ENCODE assay signal across 27 cellular contexts in genomic region chr17:39598047-39598481, GRCh38. TPM values are rescaled to one million over a fixed set of nuclear protein-coding genes. Genes with fewer than 3 reads are reported as not detected.
DNase-seq lines count a peak whose midpoint lies in the region; ATAC-seq and TF ChIP-seq lines count a peak whose summit lies in the region.
"Had no signal": no experiment of that assay in that cellular context is flagged by ENCODE, and none has a peak within 500 bp of the region (broad histone marks: within the 10 kb centered on the region; RNA-seq: fewer than 3 reads in every experiment).

No MANE protein-coding gene starts in this region.

- H3K9ac ChIP-seq in IMR-90 (ENCODE audit: low read depth, low read length), result no peak overlapping the region

- ATAC-seq in IMR-90 (ENCODE audit: low read depth), result no peak
- peak; percentile 17 to 60 (median 40) for ATAC-seq in right lobe of liver
- no peak for ATAC-seq in GM21786 (IDR thresholded peaks at IDR 0.05; ENCODE audit: unreplicated experiment)
- ATAC-seq: effector memory CD8-positive, alpha-beta T cell had no signal

- no peak for TF ChIP-seq RAD21 in IMR-90 (IDR thresholded peaks at IDR 0.05; ENCODE audit: low read length)

- DNase-seq in DMS 273 (lab: John Stamatoyannopoulos, UW; ENCODE audit: unreplicated experiment) (peak; percentile 59), DMS 273 treated with DMSO at 0.1 percent for 48 hours (lab: John Stamatoyannopoulos, UW) (no peak), IMR-90 (no peak), right lobe of liver (peak in 2 of 3 donors; percentile 61 to 72), UCSD-AML1 (lab: John Stamatoyannopoulos, UW; ENCODE audit: unreplicated experiment) (no peak), H4 (ENCODE audit: low spot score) (no peak)
- DNase-seq: activated CD4-positive, CD25-positive, alpha-beta regulatory T cell treated with anti-CD3 and anti-CD28 coated beads, Interleukin-2, amount 50 U/mL, for 72 hours; activated T-cell treated with anti-CD3 and anti-CD28 coated beads, Interleukin-2, amount 50 U/mL, for 48 hours; effector memory CD8-positive, alpha-beta T cell; EL; GOT3; NCI-H146; NCI-H526 treated with DMSO at 0.1 percent for 48 hours; Right ventricle myocardium superior; spleen; stimulated activated CD4-positive, alpha-beta T cell treated with anti-CD3 and anti-CD28 coated beads, Interleukin-4, amount 100 ng/mL, for 1 hour had no signal

- H3K9me3 ChIP-seq in IMR-90 (ENCODE audit: control insufficient read depth, insufficient read depth, low read length), result peaks cover 4% of the 10 kb centered on the region; the same call in 1 of the 2 replicates
- H3K9me3 ChIP-seq in right lobe of liver, result no peaks in the 10 kb centered on the region
- H3K9me3 ChIP-seq: spleen, tibial nerve had no signal

- peak overlapping the region; percentile 35 for H2AFZ ChIP-seq in IMR-90 (replicated peaks; ENCODE audit: low read length, poor library complexity)

- no peak overlapping the region for H2BK120ac ChIP-seq in IMR-90 (ENCODE audit: low read depth, low read length)

- peaks cover 14% of the 10 kb centered on the region; the same call in 1 of the 2 replicates for H4K20me1 ChIP-seq in IMR-90 (ENCODE audit: insufficient read depth, low read length)

- H4K8ac ChIP-seq in IMR-90 (ENCODE audit: low read depth in 2 of 2, low read length in 2 of 2), result no peak overlapping the region

- H2BK15ac ChIP-seq in IMR-90 (ENCODE audit: low read depth, low read length), result no peak overlapping the region

- no peak overlapping the region for H4K5ac ChIP-seq in IMR-90 (ENCODE audit: low read depth, low read length)

- no peak overlapping the region for H3K23ac ChIP-seq in IMR-90 (ENCODE audit: low read depth, low read length)

- H3K4me2 ChIP-seq in IMR-90 (ENCODE audit: low read depth, low read length), result no peak overlapping the region

- no peak overlapping the region for H2BK5ac ChIP-seq in IMR-90 (ENCODE audit: low read depth, low read length, poor library complexity, severe bottlenecking)

- no peak overlapping the region for H2BK20ac ChIP-seq in IMR-90 (ENCODE audit: low read depth, low read length)

- H3K9me1 ChIP-seq in IMR-90 (ENCODE audit: insufficient read depth, low read length), result no peaks in the 10 kb centered on the region

- H3K4me3 Mint-ChIP-seq in brain, result peak overlapping the region in 4 of 5 experiments; percentile 45 to 88 (median 82)
- H3K4me3 Mint-ChIP-seq: memory B cell; stimulated activated naive CD8-positive, alpha-beta T cell treated with anti-CD3 and anti-CD28 coated beads, Interleukin-15, Interleukin-2, amounts not matched to agents 100 ng/mL and 50 ng/mL, for 24 hours had no signal

- H3K27me3 ChIP-seq in IMR-90 (ENCODE audit: control insufficient read depth, insufficient read depth, low read length) (peaks cover 89% of the 10 kb centered on the region), right lobe of liver (peaks cover 0 to 21% of the 10 kb centered on the region in 2 donors)

- H2AK9ac ChIP-seq in IMR-90 (replicated peaks; ENCODE audit: low read depth, low read length, poor library complexity), result no peak overlapping the region

- no peak overlapping the region for H3K4ac ChIP-seq in IMR-90 (ENCODE audit: low read depth, low read length)

- no peak overlapping the region for H2AK5ac ChIP-seq in IMR-90 (ENCODE audit: low read depth, low read length)

- H3K27ac Mint-ChIP-seq in brain, result peak overlapping the region in 3 of 5 experiments; percentile 90 to 99 (median 95)
- H3K27ac Mint-ChIP-seq: activated naive CD4-positive, alpha-beta T cell treated with anti-CD3 and anti-CD28 coated beads, Interleukin-2, amount 50 U/mL, for 72 hours; effector memory CD8-positive, alpha-beta T cell; memory B cell; stimulated activated naive CD8-positive, alpha-beta T cell treated with anti-CD3 and anti-CD28 coated beads, Interleukin-15, Interleukin-2, amounts not matched to agents 100 ng/mL and 50 ng/mL, for 24 hours had no signal

- H3K27me3 Mint-ChIP-seq in brain, result peaks cover 100% of the 10 kb centered on the region

- BruUV-seq in IMR-90 (replicated peaks; lab: Mats Ljungman, UMichigan), result no TSS peak

- TF ChIP-seq CTCF in IMR-90 (conservative IDR thresholded peaks at IDR 0.05; ENCODE audit: low read depth, low read length), result no peak
- no peak for TF ChIP-seq CTCF in brain (conservative IDR thresholded peaks at IDR 0.05)
- no peak for TF ChIP-seq CTCF in right lobe of liver (IDR thresholded peaks at IDR 0.05)

- H3K4me1 Mint-ChIP-seq in brain, result peaks cover 57% of the 10 kb centered on the region

- dilution Hi-C loops in IMR-90 (cut with HindIII; ENCODE audit: low sequenced_read_pairs, unreplicated experiment), result no loop called here

- no peaks in the 10 kb centered on the region for H3K36me3 Mint-ChIP-seq in brain
- H3K36me3 Mint-ChIP-seq: memory B cell had no signal

- POLR2A ChIA-PET in IMR-90 (lab: Charles Lee; ENCODE audit: unreplicated experiment), result no interaction called here

- no peak overlapping the region for H3K14ac ChIP-seq in IMR-90 (replicated peaks; ENCODE audit: low read depth, low read length)

- no peaks in the 10 kb centered on the region for H3K9me3 Mint-ChIP-seq in brain
- H3K9me3 Mint-ChIP-seq: activated naive CD4-positive, alpha-beta T cell treated with anti-CD3 and anti-CD28 coated beads, Interleukin-2, amount 50 U/mL, for 72 hours; effector memory CD8-positive, alpha-beta T cell; stimulated activated naive CD8-positive, alpha-beta T cell treated with anti-CD3 and anti-CD28 coated beads, Interleukin-15, Interleukin-2, amounts not matched to agents 100 ng/mL and 50 ng/mL, for 24 hours had no signal

- H3K27ac ChIP-seq in IMR-90 (ENCODE audit: insufficient read depth, low read length) (no peak overlapping the region), right lobe of liver (no peak overlapping the region)
- H3K27ac ChIP-seq: 22Rv1, spleen, tibial nerve had no signal

- in situ Hi-C loops in IMR-90 (cut with MboI; ENCODE audit: low sequenced_read_pairs), result no loop called here

- H4K91ac ChIP-seq in IMR-90 (ENCODE audit: insufficient read depth, low read depth, low read length), result no peak overlapping the region

- WGBS in IMR-90 (ENCODE audit: extremely low coverage in 2 of 2, insufficient read length in 1 of 2), 2 experiments, result 0% methylated on average over 3 of the region's 13 CpGs; no CpG with 5 or more reads in 1 of the 2 experiments
- 0% methylated on average over 5 of the region's 13 CpGs for WGBS in right lobe of liver (ENCODE audit: insufficient coverage, low coverage, low lambda C conversion rate, missing lambda C conversion rate)

- TF ChIP-seq POLR2A in IMR-90 (IDR thresholded peaks at IDR 0.05; ENCODE audit: low read depth, low read length) (no peak), right lobe of liver (IDR thresholded peaks at IDR 0.05) (no peak)

- H3K4me3 ChIP-seq in IMR-90 (ENCODE audit: insufficient read depth, low read depth, low read length) (no peak overlapping the region), right lobe of liver (no peak overlapping the region)
- H3K4me3 ChIP-seq: tibial nerve had no signal

- no peaks in the 10 kb centered on the region for H3K79me1 ChIP-seq in IMR-90 (ENCODE audit: low read depth in 1 of 2, low read length in 2 of 2)

- no peak overlapping the region for H3K56ac ChIP-seq in IMR-90 (ENCODE audit: extremely low read depth, insufficient read depth, low read length)

- no peak overlapping the region for H3K18ac ChIP-seq in IMR-90 (ENCODE audit: low read depth, low read length)

- H3K4me1 ChIP-seq in IMR-90 (ENCODE audit: control insufficient read depth, insufficient read depth, low read length) (no peaks in the 10 kb centered on the region), right lobe of liver (peaks cover 0 to 9% (median 0%) of the 10 kb centered on the region in 4 donors)

- intact Hi-C loops in IMR-90 (cut with micrococcal nuclease) (no loop called here), right lobe of liver (cut with DNase I) (no loop called here)

- H3K36me3 ChIP-seq in IMR-90 (ENCODE audit: control insufficient read depth, insufficient read depth, low read length) (no peaks in the 10 kb centered on the region), right lobe of liver (no peaks in the 10 kb centered on the region)
- H3K36me3 ChIP-seq: spleen, tibial nerve had no signal

- CTCF ChIA-PET in IMR-90 (lab: Yijun Ruan, JAX), result no interaction called here

TF ChIP-seq in IMR-90, 13 proteins besides CTCF, POLR2A, EP300 and RAD21 (continues in another document):
- TF ChIP-seq BHLHE40 (IDR thresholded peaks at IDR 0.05; ENCODE audit: low read depth, low read length) (no peak), MXI1 (IDR thresholded peaks at IDR 0.05; ENCODE audit: borderline replicate concordance, low read depth, low read length) (no peak), FOS (IDR thresholded peaks at IDR 0.05; ENCODE audit: low read depth, low read length) (no peak), MAFK (IDR thresholded peaks at IDR 0.05; ENCODE audit: low read depth, low read length) (no peak), SMC3 (IDR thresholded peaks at IDR 0.05; ENCODE audit: low read depth, low read length) (no peak), RFX5 (IDR thresholded peaks at IDR 0.05; ENCODE audit: low read depth, low read length) (no peak)

RNA-seq across cellular contexts. Expression of gene NEUROD2, which starts 9.7 kb away (rescaled TPM):
- total RNA-seq in IMR-90 (2012; rRNA removed), result not detected in 2 replicates
- not detected in 2 replicates for polyA plus RNA-seq in IMR-90 (2012; rRNA removed)
- polyA plus RNA-seq in IMR-90 (2012; cell fraction: cytosol; rRNA removed), result not detected in 2 replicates
- 0.03 TPM in 1 of 2 replicates, not detected in the other for polyA plus RNA-seq in IMR-90 (2012; cell fraction: nucleus; rRNA removed; ENCODE audit: low replicate concordance)
- 8.1 TPM for polyA plus RNA-seq in brain (ENCODE audit: insufficient read depth, low read depth, low replicate concordance)
- not detected for total RNA-seq in right lobe of liver
- total RNA-seq in H4 (2014; rRNA removed; shearing (Covaris generic)), result 0.02 TPM in 1 of 2 replicates, not detected in the other
- total RNA-seq: activated naive CD4-positive, alpha-beta T cell treated with anti-CD3 and anti-CD28 coated beads, Interleukin-2, amount 50 U/mL, for 72 hours; chondrocyte; fibroblast of lung; glomerular endothelial cell; Right ventricle myocardium superior; spleen; tibial nerve had no signal
- polyA plus RNA-seq: fibroblast of lung had no signal

RNA-seq across cellular contexts. Expression of gene PPP1R1B, which starts 28.7 kb away (rescaled TPM):
- total RNA-seq in IMR-90 (2012; rRNA removed) (not detected in 2 replicates), right lobe of liver (under 1 TPM in 1 of 6 experiments, not detected in 5; 0.46 TPM)
- polyA plus RNA-seq in IMR-90 (2012; rRNA removed) (not detected in 2 replicates), brain (ENCODE audit: insufficient read depth, low read depth, low replicate concordance) (154 TPM)
- not detected in 2 replicates for polyA plus RNA-seq in IMR-90 (2012; cell fraction: cytosol; rRNA removed)
- polyA plus RNA-seq in IMR-90 (2012; cell fraction: nucleus; rRNA removed; ENCODE audit: low replicate concordance), result not detected in 2 replicates
- total RNA-seq in H4 (2014; rRNA removed; shearing (Covaris generic)), result not detected in 2 replicates
- total RNA-seq: glomerular endothelial cell, myocyte, spleen had no signal

RNA-seq across cellular contexts. Expression of gene STARD3, which starts 38.9 kb away (rescaled TPM):
- total RNA-seq in IMR-90 (2012; rRNA removed) (8.1 and 8.6 TPM in 2 replicates), right lobe of liver (10 to 100 TPM; 24.3 to 49.8 (median 28.0) TPM)
- polyA plus RNA-seq in IMR-90 (2012; rRNA removed) (50.4 and 69.2 TPM in 2 replicates), brain (ENCODE audit: insufficient read depth, low read depth, low replicate concordance) (53.8 TPM)
- polyA plus RNA-seq in IMR-90 (2012; cell fraction: cytosol; rRNA removed), result 35.4 and 66.2 TPM in 2 replicates
- 141 and 452 TPM in 2 replicates for polyA plus RNA-seq in IMR-90 (2012; cell fraction: nucleus; rRNA removed; ENCODE audit: low replicate concordance)
- total RNA-seq in H4 (2014; rRNA removed; shearing (Covaris generic)), result 20.7 and 22.9 TPM in 2 replicates

Comparison
In these comparisons a context has a peak if more than half of its experiments do, and no peak if none do; other contexts are left out.
1. DNase-seq: peak in DMS 273 (single experiment) and right lobe of liver (2 of 3); none in DMS 273 treated with DMSO at 0.1 percent for 48 hours (single experiment), IMR-90 (single experiment), UCSD-AML1 (single experiment) and H4 (single experiment).
2. ATAC-seq: peak in right lobe of liver (4 of 4); none in IMR-90 (single experiment) and GM21786 (single experiment).